In the genomic region with DNA sequence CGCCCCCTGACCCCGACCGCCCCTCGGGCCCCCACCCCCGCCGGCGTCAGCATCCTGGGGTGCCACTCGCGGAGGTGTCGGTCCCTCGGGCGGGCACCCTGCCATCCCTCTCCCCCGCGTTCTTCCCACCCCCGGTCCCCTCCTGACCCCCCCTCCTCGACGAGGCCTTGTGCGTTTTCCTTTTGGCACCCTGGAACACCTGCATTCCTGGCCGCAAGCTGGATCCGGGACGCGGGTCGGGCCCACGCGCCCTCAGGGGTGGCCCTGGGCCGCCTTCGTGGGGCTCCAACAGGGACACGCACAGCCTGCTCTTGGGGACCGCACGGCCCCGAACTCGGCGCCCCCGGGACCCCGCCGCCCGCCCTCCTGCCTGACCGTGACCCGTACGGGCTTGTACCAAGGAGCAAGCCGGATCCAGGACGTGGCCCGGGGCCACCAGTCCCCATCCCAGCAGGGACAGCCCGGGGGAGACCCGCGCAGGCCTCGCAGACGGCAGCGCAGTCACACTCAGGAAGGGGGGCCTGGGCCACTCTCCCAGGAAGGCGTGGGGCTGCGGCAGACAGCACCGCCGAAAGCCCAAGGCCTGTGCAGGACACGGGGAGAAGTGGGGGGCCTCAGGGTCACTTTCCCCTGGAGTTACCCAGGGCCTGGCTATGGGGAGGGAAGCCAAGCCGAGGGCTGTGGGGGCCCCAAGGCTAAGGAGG, we compare ENCODE assay signal across 8 cellular contexts. TPM values are rescaled to one million over a fixed set of nuclear protein-coding genes. Genes with fewer than 3 reads are reported as not detected.
DNase-seq lines count a peak whose midpoint lies in the region; ATAC-seq and TF ChIP-seq lines count a peak whose summit lies in the region.

No MANE protein-coding gene starts in this region.

- peak overlapping the region; percentile 63 for H4K12ac ChIP-seq in trophoblast cell (ENCODE audit: low read depth, low read length)

- no peak for ATAC-seq in GM21528 (IDR thresholded peaks at IDR 0.05; ENCODE audit: low FRiP score, unreplicated experiment)
- ATAC-seq in foreskin keratinocyte, result no peak

- H3K27me3 ChIP-seq in fibroblast of lung (ENCODE audit: control insufficient read depth, insufficient read depth, low read length) (peaks cover 3% of the 10 kb centered on the region), trophoblast cell (ENCODE audit: insufficient read depth, low read length) (no peaks in the 10 kb centered on the region), foreskin keratinocyte (peaks cover 14% of the 10 kb centered on the region)

- H2BK12ac ChIP-seq in trophoblast cell (ENCODE audit: low read length), result no peak overlapping the region

- TF ChIP-seq CTCF in GM12864 (IDR thresholded peaks at IDR 0.05; ENCODE audit: low read depth, low read length, missing control alignments), result no peak
- TF ChIP-seq CTCF in fibroblast of lung (conservative IDR thresholded peaks at IDR 0.05 in 1 of 2, IDR thresholded peaks at IDR 0.05 in 1 of 2; ENCODE audit: low read depth in 1 of 2, low read length in 2 of 2), result no peak
- TF ChIP-seq CTCF in foreskin keratinocyte (conservative IDR thresholded peaks at IDR 0.05), result no peak

- peak overlapping the region; percentile 0 for H2BK120ac ChIP-seq in trophoblast cell (ENCODE audit: insufficient read depth, low read length, poor library complexity)

- H2BK5ac ChIP-seq in trophoblast cell (ENCODE audit: low read depth, low read length, poor library complexity), result peak overlapping the region; percentile 5

- no CpG with 5 or more reads among the region's 55 CpGs for WGBS in trophoblast cell (ENCODE audit: extremely low coverage, insufficient coverage, insufficient read length)

- H3K27ac ChIP-seq in SK-N-MC, result no peak overlapping the region
- no peak overlapping the region for H3K27ac ChIP-seq in fibroblast of lung (ENCODE audit: insufficient read depth, low read length)
- H3K27ac ChIP-seq in trophoblast cell (ENCODE audit: low read depth, low read length), result no peak overlapping the region
- H3K27ac ChIP-seq in foreskin keratinocyte, result no peak overlapping the region

- no peaks in the 10 kb centered on the region for H3K9me3 ChIP-seq in SK-N-MC (ENCODE audit: low read depth, low read length)
- H3K9me3 ChIP-seq in fibroblast of lung (ENCODE audit: control insufficient read depth, insufficient read depth, low read depth, low read length), result no peaks in the 10 kb centered on the region
- H3K9me3 ChIP-seq in trophoblast cell (ENCODE audit: insufficient read depth, low read depth, low read length), result no peaks in the 10 kb centered on the region

- H3K4me2 ChIP-seq in fibroblast of lung (ENCODE audit: extremely low read depth, insufficient read depth, low read length) (no peak overlapping the region), trophoblast cell (ENCODE audit: low read length) (peak overlapping the region; percentile 65)

- DNase-seq in GM12864 (ENCODE audit: low read depth), result no peak
- no peak for DNase-seq in SK-N-MC (ENCODE audit: low read depth, low spot score)
- DNase-seq in fibroblast of lung (ENCODE audit: low read depth in 2 of 2), result no peak
- DNase-seq in trophoblast cell, result no peak
- DNase-seq in NOMO-1 (lab: John Stamatoyannopoulos, UW; ENCODE audit: unreplicated experiment in 2 of 2), result no peak
- DNase-seq in T-helper 9 cell, result no peak
- no peak for DNase-seq in foreskin keratinocyte

- peak overlapping the region; percentile 44 for H3K18ac ChIP-seq in trophoblast cell (ENCODE audit: low read length)

- no peaks in the 10 kb centered on the region for H3K4me1 ChIP-seq in fibroblast of lung (ENCODE audit: control insufficient read depth, extremely low read depth, insufficient read depth, low read length)
- H3K4me1 ChIP-seq in trophoblast cell (ENCODE audit: control insufficient read depth in 1 of 2, insufficient read depth in 2 of 2, low read length in 2 of 2), result peaks cover 15 to 25% of the 10 kb centered on the region in 2 experiments
- H3K4me1 ChIP-seq in foreskin keratinocyte, result no peaks in the 10 kb centered on the region

- no peak overlapping the region for H2AFZ ChIP-seq in fibroblast of lung (ENCODE audit: low read length)
- peak overlapping the region; percentile 15 for H2AFZ ChIP-seq in trophoblast cell (ENCODE audit: insufficient read depth, low read length, poor library complexity)

- peak overlapping the region; percentile 59 for H2AK5ac ChIP-seq in trophoblast cell (ENCODE audit: low read length)

- H3K79me2 ChIP-seq in fibroblast of lung (ENCODE audit: control insufficient read depth, insufficient read depth, low read length), result no peaks in the 10 kb centered on the region
- peaks cover 2% of the 10 kb centered on the region for H3K79me2 ChIP-seq in trophoblast cell (ENCODE audit: control insufficient read depth, insufficient read depth, low read length, poor library complexity)

- H4K8ac ChIP-seq in trophoblast cell (ENCODE audit: low read depth, low read length), result peak overlapping the region; percentile 63

- peak overlapping the region; percentile 47 for H4K91ac ChIP-seq in trophoblast cell (ENCODE audit: low read depth, low read length)

- peak overlapping the region; percentile 67 for H3K14ac ChIP-seq in trophoblast cell (ENCODE audit: low read length)

- H3K9ac ChIP-seq in SK-N-MC (ENCODE audit: insufficient read length), result peak overlapping the region; percentile 47
- H3K9ac ChIP-seq in fibroblast of lung (ENCODE audit: insufficient read depth, low read length), result peak overlapping the region; percentile 2
- H3K9ac ChIP-seq in trophoblast cell (ENCODE audit: low read length), result no peak overlapping the region

- peaks cover 23% of the 10 kb centered on the region for H3K79me1 ChIP-seq in trophoblast cell (ENCODE audit: low read length)

- H3K36me3 ChIP-seq in SK-N-MC (ENCODE audit: insufficient read depth, low read length), result no peaks in the 10 kb centered on the region; the same call in 1 of the 2 replicates
- H3K36me3 ChIP-seq in fibroblast of lung (ENCODE audit: control insufficient read depth, insufficient read depth, low read length), result no peaks in the 10 kb centered on the region
- H3K36me3 ChIP-seq in trophoblast cell (ENCODE audit: control insufficient read depth in 1 of 2, insufficient read depth in 2 of 2, low read length in 2 of 2), result peaks cover 3 to 7% of the 10 kb centered on the region in 2 experiments

- H4K20me1 ChIP-seq in fibroblast of lung (ENCODE audit: control insufficient read depth, extremely low read depth, insufficient read depth, low read length), result no peaks in the 10 kb centered on the region

- H3K4me3 ChIP-seq in GM12864 (ENCODE audit: low read depth, low read length), result peak overlapping the region; percentile 69
- peak overlapping the region; percentile 89 for H3K4me3 ChIP-seq in SK-N-MC
- peak overlapping the region in 1 of 4 experiments; percentile 56 for H3K4me3 ChIP-seq in fibroblast of lung (replicated peaks in 1 of 4; ENCODE audit: control extremely low read depth in 1 of 4, insufficient read depth in 1 of 4, low read depth in 3 of 4, low read length in 4 of 4)
- H3K4me3 ChIP-seq in trophoblast cell (ENCODE audit: low read depth, low read length), result peak overlapping the region; percentile 80

- no peak overlapping the region for H3K4ac ChIP-seq in trophoblast cell (ENCODE audit: low read depth, low read length)

- H3K23ac ChIP-seq in trophoblast cell (ENCODE audit: low read length), result no peak overlapping the region

RNA-seq across cellular contexts. Expression of a gene that starts 0.6 kb away (rescaled TPM):
- total RNA-seq in fibroblast of lung (2.1 and 2.6 TPM in 2 replicates), foreskin keratinocyte (11.3 and 12.7 TPM in 2 replicates)
- polyA plus RNA-seq in fibroblast of lung (1.7 and 3.9 TPM in 2 replicates), foreskin keratinocyte (12.1 and 14.7 TPM in 2 replicates)
- 4.0 and 8.4 TPM in 2 replicates for polyA plus RNA-seq in fibroblast of lung (2012)
- polyA minus RNA-seq in fibroblast of lung (ENCODE audit: low replicate concordance), result 3.7 and 11.2 TPM in 2 replicates
- polyA plus RNA-seq in trophoblast cell (2013), result 124 and 145 TPM in 2 replicates
